In genomic region chrX:133868687-133869086, GRCh38 we compare ENCODE assay signal across 16 cellular contexts.
DNase-seq lines count a peak whose midpoint lies in the region; ATAC-seq and TF ChIP-seq lines count a peak whose summit lies in the region.
"Had no signal": no experiment of that assay in that cellular context is flagged by ENCODE, and none has a peak within 500 bp of the region (broad histone marks: within the 10 kb centered on the region; RNA-seq: fewer than 3 reads in every experiment).

No MANE protein-coding gene starts in this region.

- H3K27ac ChIP-seq in heart left ventricle = no peak overlapping the region
- H3K27ac ChIP-seq: BLaER1, PC-9 had no signal

- H3K36me3 ChIP-seq in BE2C (no peaks in the 10 kb centered on the region), heart left ventricle (no peaks in the 10 kb centered on the region)
- H3K36me3 ChIP-seq: BLaER1 had no signal

- intact Hi-C loops in heart left ventricle (cut with DNase I) = no loop called here

- ATAC-seq in GM19351 (IDR thresholded peaks at IDR 0.05; ENCODE audit: unreplicated experiment) = peak; percentile 58
- peak; percentile 42 for ATAC-seq in HG03159 (IDR thresholded peaks at IDR 0.05; ENCODE audit: unreplicated experiment)
- ATAC-seq in heart left ventricle = no peak

- H3K27me3 ChIP-seq in BE2C = no peaks in the 10 kb centered on the region
- H3K27me3 ChIP-seq in heart left ventricle = peaks cover 0 to 13% (median 0%) of the 10 kb centered on the region in 9 donors

- no peaks in the 10 kb centered on the region for H3K9me3 ChIP-seq in BE2C
- peaks cover 0 to 11% (median 0%) of the 10 kb centered on the region in 12 donors for H3K9me3 ChIP-seq in heart left ventricle

- peak; percentile 4 for DNase-seq in BE2C
- peak; percentile 39 for DNase-seq in NCI-H82 (lab: John Stamatoyannopoulos, UW)
- DNase-seq in NCI-H146 treated with DMSO at 0.1 percent for 48 hours (lab: John Stamatoyannopoulos, UW; ENCODE audit: unreplicated experiment) = no peak
- no peak for DNase-seq in heart left ventricle
- DNase-seq in SW 1271 (lab: John Stamatoyannopoulos, UW) = no peak
- no peak for DNase-seq in hypothalamus (lab: John Stamatoyannopoulos, UW)
- DNase-seq: CD8-positive, alpha-beta memory T cell; H7; KG1; NCI-H1092; NCI-H1694 treated with DMSO at 0.1 percent for 48 hours; NCI-H510A treated with DMSO at 0.1 percent for 48 hours; PC-9 had no signal

- H3K4me3 ChIP-seq in BE2C (ENCODE audit: low read depth, low read length) (no peak overlapping the region), heart left ventricle (no peak overlapping the region)
- H3K4me3 ChIP-seq: BLaER1, PC-9 had no signal

- no peak for TF ChIP-seq POLR2A in heart left ventricle (IDR thresholded peaks at IDR 0.05)

- 36 to 56% (median 51%) methylated on average over 1 of the region's 1 CpG for whole genome bisulfite sequencing in heart left ventricle, 4 donors

- TF ChIP-seq CTCF in BE2C (IDR thresholded peaks at IDR 0.05; ENCODE audit: low read depth, low read length) = no peak
- TF ChIP-seq CTCF in heart left ventricle (IDR thresholded peaks at IDR 0.05) = no peak

- H3K4me1 ChIP-seq in BE2C (no peaks in the 10 kb centered on the region), heart left ventricle (no peaks in the 10 kb centered on the region)
- H3K4me1 ChIP-seq: BLaER1 had no signal

Comparison
In these comparisons a context has a peak if more than half of its experiments do, and no peak if none do; other contexts are left out.
1. DNase-seq: peak in BE2C (single experiment) and NCI-H82 (single experiment); none in NCI-H146 treated with DMSO at 0.1 percent for 48 hours (single experiment), heart left ventricle (0 of 5), SW 1271 (0 of 2) and hypothalamus (0 of 51).
2. ATAC-seq: peak in GM19351 (single experiment) and HG03159 (single experiment); none in heart left ventricle (0 of 4).